8 cellular contexts compared by ENCODE assay signal in the genomic region with DNA sequence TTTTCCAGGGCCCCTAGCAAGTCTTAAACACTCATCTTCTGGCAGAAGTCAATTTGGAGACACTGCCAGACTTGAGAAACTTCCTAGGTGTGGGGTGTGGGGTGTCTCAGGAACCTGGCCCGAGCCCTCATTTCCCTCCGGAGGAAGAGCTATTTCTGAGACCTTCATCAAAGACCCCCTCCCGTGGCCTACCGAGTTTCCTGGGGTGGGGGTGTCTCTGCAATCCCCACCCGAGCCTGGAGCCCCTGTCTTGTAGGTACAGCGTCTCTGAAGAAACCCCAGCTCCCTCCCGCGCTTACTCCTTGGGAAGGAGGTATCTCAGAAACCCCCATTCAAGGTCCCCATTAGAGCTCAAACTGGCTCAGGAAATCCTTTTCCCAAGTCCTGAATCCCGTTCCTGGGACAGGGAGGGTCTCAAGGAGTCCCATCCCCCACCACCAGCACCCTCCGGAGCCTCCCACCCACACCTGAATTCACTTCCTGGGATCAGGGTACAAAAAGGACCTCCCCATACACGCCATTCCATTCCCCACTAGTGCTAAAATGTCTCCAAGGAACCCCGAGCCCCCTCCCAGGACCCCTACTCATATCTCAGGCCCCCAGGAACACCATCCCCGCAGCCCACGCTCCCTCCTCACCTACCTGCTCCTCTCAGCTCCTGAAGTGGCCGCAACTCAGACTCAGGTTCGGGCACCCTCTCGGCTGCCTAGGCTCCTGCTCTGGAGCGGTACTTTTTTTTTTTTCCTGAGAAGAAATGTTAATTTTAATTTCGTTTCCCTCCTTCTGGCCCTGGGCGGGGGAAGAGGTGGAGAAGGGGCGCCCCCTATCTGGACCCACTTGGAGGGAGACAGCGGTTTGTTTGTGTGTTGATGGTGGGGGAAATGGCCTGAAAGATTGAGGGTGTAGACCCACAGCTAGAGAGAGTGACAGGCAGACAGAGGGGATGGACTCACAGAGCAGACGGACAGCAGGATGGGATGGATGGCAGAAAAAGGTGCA. TPM values are rescaled to one million over a fixed set of nuclear protein-coding genes. Genes with fewer than 3 reads are reported as not detected.
DNase-seq lines count a peak whose midpoint lies in the region; ATAC-seq and TF ChIP-seq lines count a peak whose summit lies in the region.

No MANE protein-coding gene starts in this region.

- H3K36me3 ChIP-seq in Peyer's patch (no peaks in the 10 kb centered on the region), brain microvascular endothelial cell (replicated peaks) (no peaks in the 10 kb centered on the region)

- H3K27me3 ChIP-seq in Peyer's patch (no peaks in the 10 kb centered on the region), brain microvascular endothelial cell (replicated peaks) (no peaks in the 10 kb centered on the region)

- TF ChIP-seq CTCF in GM20000 (IDR thresholded peaks at IDR 0.05; ENCODE audit: extremely low read depth, missing control alignments) = peak; percentile 22
- peak in 1 of 6 experiments; percentile 17 for TF ChIP-seq CTCF in Peyer's patch (IDR thresholded peaks at IDR 0.05)
- peak; percentile 34 for TF ChIP-seq CTCF in brain microvascular endothelial cell (IDR thresholded peaks at IDR 0.05; ENCODE audit: low read depth, low read length, missing control alignments)

- H3K4me1 Mint-ChIP-seq in natural killer cell treated with Interleukin-12 subunit alpha and Interleukin-12 subunit beta and Interleukin-15 and Interleukin-18, amount 100 ng/mL, for 72 hours (ENCODE audit: low read depth in 2 of 2) = peaks cover 33 to 42% of the 10 kb centered on the region in 2 donors

- H3K4me3 Mint-ChIP-seq in natural killer cell treated with Interleukin-12 subunit alpha and Interleukin-12 subunit beta and Interleukin-15 and Interleukin-18, amount 100 ng/mL, for 72 hours = peak overlapping the region; percentile 98

- H3K27ac ChIP-seq in Peyer's patch (peak overlapping the region in 2 of 4 donors; percentile 22 to 38), brain microvascular endothelial cell (no peak overlapping the region)

- H3K4me1 ChIP-seq in Peyer's patch = no peaks in the 10 kb centered on the region

- H3K27me3 Mint-ChIP-seq in natural killer cell treated with Interleukin-12 subunit alpha and Interleukin-12 subunit beta and Interleukin-15 and Interleukin-18, amount 100 ng/mL, for 72 hours = peaks cover 0 to 3% of the 10 kb centered on the region in 2 donors

- in situ Hi-C loops in brain microvascular endothelial cell (cut with HindIII; ENCODE audit: low pct_ligation_motif_present, low sequenced_read_pairs) = no loop called here

- peak; percentile 46 for DNase-seq in GM20000 (ENCODE audit: low spot score)
- DNase-seq in Peyer's patch = peak in 2 of 3 donors; percentile 43 to 62
- DNase-seq in brain microvascular endothelial cell = no peak
- no peak for DNase-seq in natural killer cell treated with Interleukin-12 subunit alpha and Interleukin-12 subunit beta and Interleukin-15 and Interleukin-18, amount 100 ng/mL, for 72 hours (ENCODE audit: low spot score)
- DNase-seq in hippocampal formation (lab: John Stamatoyannopoulos, UW) = no peak
- no peak for DNase-seq in pons (ENCODE audit: low spot score)

- peak overlapping the region; percentile 85 to 87 for H3K27ac Mint-ChIP-seq in natural killer cell treated with Interleukin-12 subunit alpha and Interleukin-12 subunit beta and Interleukin-15 and Interleukin-18, amount 100 ng/mL, for 72 hours

- no peaks in the 10 kb centered on the region for H3K9me3 Mint-ChIP-seq in natural killer cell treated with Interleukin-12 subunit alpha and Interleukin-12 subunit beta and Interleukin-15 and Interleukin-18, amount 100 ng/mL, for 72 hours

- TF ChIP-seq POLR2A in Peyer's patch (IDR thresholded peaks at IDR 0.05) = no peak

- H3K9me3 ChIP-seq in Peyer's patch = no peaks in the 10 kb centered on the region

- H3K4me3 ChIP-seq in Peyer's patch = peak overlapping the region; percentile 35 to 48 (median 42)
- peak overlapping the region; percentile 43 for H3K4me3 ChIP-seq in brain microvascular endothelial cell (ENCODE audit: low read depth, low read length)

- peaks cover 8% of the 10 kb centered on the region for H3K36me3 Mint-ChIP-seq in natural killer cell treated with Interleukin-12 subunit alpha and Interleukin-12 subunit beta and Interleukin-15 and Interleukin-18, amount 100 ng/mL, for 72 hours

- ATAC-seq in natural killer cell treated with Interleukin-12 subunit alpha and Interleukin-12 subunit beta and Interleukin-15 and Interleukin-18, amount 100 ng/mL, for 72 hours = peak; percentile 36 to 72
- ATAC-seq in GM21360 (IDR thresholded peaks at IDR 0.05; ENCODE audit: unreplicated experiment) (no peak), SK-N-SH treated with all-trans-retinoic acid at 6 μM for 48 hours (no peak)

TF ChIP-seq in SK-N-SH treated with all-trans-retinoic acid at 6 μM for 48 hours, 23 proteins besides CTCF, POLR2A, EP300 and RAD21 (continues in another document):
- TF ChIP-seq TOX (CRISPR knock-in tag; IDR thresholded peaks at IDR 0.05; ENCODE audit: borderline replicate concordance) (no peak), GLIS3 (CRISPR knock-in tag; IDR thresholded peaks at IDR 0.05) (no peak), ARNTL (CRISPR knock-in tag; IDR thresholded peaks at IDR 0.05; ENCODE audit: borderline replicate concordance, low read depth) (no peak), OSR1 (CRISPR knock-in tag; IDR thresholded peaks at IDR 0.05) (no peak), RARB (CRISPR knock-in tag; IDR thresholded peaks at IDR 0.05) (no peak), BACH2 (CRISPR knock-in tag; IDR thresholded peaks at IDR 0.05; ENCODE audit: borderline replicate concordance) (no peak), ESRRG (CRISPR knock-in tag; IDR thresholded peaks at IDR 0.05) (no peak), CSDC2 (CRISPR knock-in tag; IDR thresholded peaks at IDR 0.05) (no peak), ZNF565 (CRISPR knock-in tag; conservative IDR thresholded peaks at IDR 0.05; ENCODE audit: low read depth) (no peak), ZC3H10 (CRISPR knock-in tag; IDR thresholded peaks at IDR 0.05) (no peak), ZNF8 (CRISPR knock-in tag; IDR thresholded peaks at IDR 0.05) (no peak), PPARA (CRISPR knock-in tag; IDR thresholded peaks at IDR 0.05; ENCODE audit: borderline replicate concordance) (no peak), ZFP3 (CRISPR knock-in tag; IDR thresholded peaks at IDR 0.05) (no peak), SNAI2 (CRISPR knock-in tag; IDR thresholded peaks at IDR 0.05) (no peak)
- TF ChIP-seq, protein P1, sequence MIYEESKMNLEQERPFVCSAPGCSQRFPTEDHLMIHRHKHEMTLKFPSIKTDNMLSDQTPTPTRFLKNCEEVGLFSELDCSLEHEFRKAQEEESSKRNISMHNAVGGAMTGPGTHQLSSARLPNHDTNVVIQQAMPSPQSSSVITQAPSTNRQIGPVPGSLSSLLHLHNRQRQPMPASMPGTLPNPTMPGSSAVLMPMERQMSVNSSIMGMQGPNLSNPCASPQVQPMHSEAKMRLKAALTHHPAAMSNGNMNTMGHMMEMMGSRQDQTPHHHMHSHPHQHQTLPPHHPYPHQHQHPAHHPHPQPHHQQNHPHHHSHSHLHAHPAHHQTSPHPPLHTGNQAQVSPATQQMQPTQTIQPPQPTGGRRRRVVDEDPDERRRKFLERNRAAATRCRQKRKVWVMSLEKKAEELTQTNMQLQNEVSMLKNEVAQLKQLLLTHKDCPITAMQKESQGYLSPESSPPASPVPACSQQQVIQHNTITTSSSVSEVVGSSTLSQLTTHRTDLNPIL (CRISPR knock-in tag; IDR thresholded peaks at IDR 0.05; ENCODE audit: low read depth) = no peak
- TF ChIP-seq, protein P2, sequence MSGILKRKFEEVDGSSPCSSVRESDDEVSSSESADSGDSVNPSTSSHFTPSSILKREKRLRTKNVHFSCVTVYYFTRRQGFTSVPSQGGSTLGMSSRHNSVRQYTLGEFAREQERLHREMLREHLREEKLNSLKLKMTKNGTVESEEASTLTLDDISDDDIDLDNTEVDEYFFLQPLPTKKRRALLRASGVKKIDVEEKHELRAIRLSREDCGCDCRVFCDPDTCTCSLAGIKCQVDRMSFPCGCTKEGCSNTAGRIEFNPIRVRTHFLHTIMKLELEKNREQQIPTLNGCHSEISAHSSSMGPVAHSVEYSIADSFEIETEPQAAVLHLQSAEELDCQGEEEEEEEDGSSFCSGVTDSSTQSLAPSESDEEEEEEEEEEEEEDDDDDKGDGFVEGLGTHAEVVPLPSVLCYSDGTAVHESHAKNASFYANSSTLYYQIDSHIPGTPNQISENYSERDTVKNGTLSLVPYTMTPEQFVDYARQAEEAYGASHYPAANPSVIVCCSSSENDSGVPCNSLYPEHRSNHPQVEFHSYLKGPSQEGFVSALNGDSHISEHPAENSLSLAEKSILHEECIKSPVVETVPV (CRISPR knock-in tag; IDR thresholded peaks at IDR 0.05) = no peak

RNA-seq across cellular contexts. Expression of a gene that starts 1.1 kb away (rescaled TPM):
- 10 to 100 TPM in 3 of 4 donors, 1 to 10 TPM in 1; 9.1 to 26.4 (median 10.9) TPM for total RNA-seq in Peyer's patch
- 100 to 1,000 TPM in 1 of 2 donors, 10 to 100 TPM in 1; 70.7 to 156 TPM for total RNA-seq in natural killer cell treated with Interleukin-12 subunit alpha and Interleukin-12 subunit beta and Interleukin-15 and Interleukin-18, amount 100 ng/mL, for 72 hours

RNA-seq across cellular contexts. Expression of a gene that starts 7.0 kb away (rescaled TPM):
- 10 to 100 TPM; 12.5 to 67.7 (median 26.4) TPM for total RNA-seq in Peyer's patch
- 100 to 1,000 TPM in 1 of 2 donors, 10 to 100 TPM in 1; 83.8 to 120 TPM for total RNA-seq in natural killer cell treated with Interleukin-12 subunit alpha and Interleukin-12 subunit beta and Interleukin-15 and Interleukin-18, amount 100 ng/mL, for 72 hours

RNA-seq across cellular contexts. Expression of a gene that starts 39.8 kb away (rescaled TPM):
- 10 to 100 TPM in 1 of 4 donors, 1 to 10 TPM in 3; 3.7 to 11.4 (median 5.2) TPM for total RNA-seq in Peyer's patch
- 10 to 100 TPM; 25.9 to 31.0 TPM for total RNA-seq in natural killer cell treated with Interleukin-12 subunit alpha and Interleukin-12 subunit beta and Interleukin-15 and Interleukin-18, amount 100 ng/mL, for 72 hours

RNA-seq across cellular contexts. Expression of a gene that starts 52.6 kb away (rescaled TPM):
- 100 to 1,000 TPM in 3 of 4 donors, 10 to 100 TPM in 1; 47.0 to 189 (median 134) TPM for total RNA-seq in Peyer's patch
- total RNA-seq in natural killer cell treated with Interleukin-12 subunit alpha and Interleukin-12 subunit beta and Interleukin-15 and Interleukin-18, amount 100 ng/mL, for 72 hours = 100 to 1,000 TPM; 380 to 399 TPM

RNA-seq across cellular contexts. Expression of a gene that starts 57.2 kb away (rescaled TPM):
- total RNA-seq in Peyer's patch = not detected
- not detected for total RNA-seq in natural killer cell treated with Interleukin-12 subunit alpha and Interleukin-12 subunit beta and Interleukin-15 and Interleukin-18, amount 100 ng/mL, for 72 hours

Comparison
In these comparisons a context has a peak if more than half of its experiments do, and no peak if none do; other contexts are left out.
1. DNase-seq: peak in GM20000 (single experiment) and Peyer's patch (2 of 3); none in brain microvascular endothelial cell (single experiment), natural killer cell treated with Interleukin-12 subunit alpha and Interleukin-12 subunit beta and Interleukin-15 and Interleukin-18, amount 100 ng/mL, for 72 hours (single experiment), hippocampal formation (0 of 2) and pons (single experiment).
2. ATAC-seq: peak in natural killer cell treated with Interleukin-12 subunit alpha and Interleukin-12 subunit beta and Interleukin-15 and Interleukin-18, amount 100 ng/mL, for 72 hours (2 of 2); none in GM21360 (single experiment) and SK-N-SH treated with all-trans-retinoic acid at 6 μM for 48 hours (single experiment).